ENCODE assay signal across 1 cellular context in genomic region chr17:50273654-50274040, GRCh38.
TF ChIP-seq lines count a peak whose summit lies in the region.

No MANE protein-coding gene starts in this region.

TF ChIP-seq in IMR-90, 13 proteins besides CTCF, POLR2A, EP300 and RAD21 (continued from another document):
- TF ChIP-seq, protein P1, sequence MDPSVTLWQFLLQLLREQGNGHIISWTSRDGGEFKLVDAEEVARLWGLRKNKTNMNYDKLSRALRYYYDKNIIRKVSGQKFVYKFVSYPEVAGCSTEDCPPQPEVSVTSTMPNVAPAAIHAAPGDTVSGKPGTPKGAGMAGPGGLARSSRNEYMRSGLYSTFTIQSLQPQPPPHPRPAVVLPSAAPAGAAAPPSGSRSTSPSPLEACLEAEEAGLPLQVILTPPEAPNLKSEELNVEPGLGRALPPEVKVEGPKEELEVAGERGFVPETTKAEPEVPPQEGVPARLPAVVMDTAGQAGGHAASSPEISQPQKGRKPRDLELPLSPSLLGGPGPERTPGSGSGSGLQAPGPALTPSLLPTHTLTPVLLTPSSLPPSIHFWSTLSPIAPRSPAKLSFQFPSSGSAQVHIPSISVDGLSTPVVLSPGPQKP (IDR thresholded peaks at IDR 0.05; ENCODE audit: borderline replicate concordance, low read depth, low read length), result no peak
- TF ChIP-seq RFX5 (IDR thresholded peaks at IDR 0.05; ENCODE audit: low read depth, low read length), result no peak
- no peak for TF ChIP-seq MAZ (IDR thresholded peaks at IDR 0.05; ENCODE audit: borderline replicate concordance, low read depth, low read length)
- TF ChIP-seq NFE2L2 (IDR thresholded peaks at IDR 0.05; ENCODE audit: low read depth, low read length), result no peak
- no peak for TF ChIP-seq BHLHE40 (IDR thresholded peaks at IDR 0.05; ENCODE audit: low read depth, low read length)
TF ChIP-seq in IMR-90: peak in this region for 0.
